ENCODE assay signal across 12 cellular contexts in the genomic region with DNA sequence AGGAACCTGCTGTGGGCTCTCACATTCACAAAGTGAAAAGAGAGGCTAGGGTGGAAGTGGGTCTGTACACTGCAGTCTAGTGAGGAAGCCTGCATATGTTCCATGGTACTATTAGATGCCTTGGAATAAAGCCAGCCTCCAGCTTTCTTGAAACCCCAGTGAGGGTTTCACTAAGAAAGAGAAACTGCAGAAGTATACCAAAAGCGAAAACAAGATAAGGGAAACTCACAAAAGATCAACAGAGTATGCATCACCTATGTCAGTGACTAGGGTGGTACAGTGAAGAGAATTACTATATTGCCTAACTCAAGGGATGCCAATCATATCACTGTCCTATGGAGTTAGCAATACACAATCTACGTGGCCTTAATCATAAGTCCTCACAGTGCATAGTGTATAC.
A peak's percentile ranks its signal among the peaks of the same experiment; 100 is the strongest.
DNase-seq lines count a peak whose midpoint lies in the region; ATAC-seq and TF ChIP-seq lines count a peak whose summit lies in the region.
"Had no signal": no experiment of that assay in that cellular context is flagged by ENCODE, and none has a peak within 500 bp of the region (broad histone marks: within the 10 kb centered on the region; RNA-seq: fewer than 3 reads in every experiment).

No MANE protein-coding gene starts in this region.

- DNase-seq in astrocyte of the spinal cord (ENCODE audit: low read depth, low spot score), result peak; percentile 9
- no peak for DNase-seq in NCI-H1092 treated with DMSO at 0.1 percent for 48 hours (lab: John Stamatoyannopoulos, UW)
- no peak for DNase-seq in 8988T
- no peak for DNase-seq in middle frontal gyrus (ENCODE audit: extremely low spot score, low spot score)
- no peak for DNase-seq in posterior cingulate gyrus
- DNase-seq: activated gamma-delta T cell treated with Interleukin-2 at 50 U/mL for 16 hours; left ventricle myocardium inferior; right lobe of liver; stimulated activated naive B cell treated with anti-CD40 and anti-IgM and Interleukin-4, amounts not matched to agents 10 μg/mL and 1 μg/mL and 100 μg/mL, for 72 hours had no signal

- ATAC-seq in GM18858 (IDR thresholded peaks at IDR 0.05; ENCODE audit: unreplicated experiment), result peak; percentile 99
- ATAC-seq in GM21367 (IDR thresholded peaks at IDR 0.05; ENCODE audit: unreplicated experiment), result peak; percentile 95
- peak; percentile 93 for ATAC-seq in HG03097 (IDR thresholded peaks at IDR 0.05; ENCODE audit: low FRiP score, unreplicated experiment)
- ATAC-seq: right lobe of liver; stimulated activated naive B cell treated with anti-CD40 and anti-IgM and Interleukin-4, amounts not matched to agents 10 μg/mL and 1 μg/mL and 100 μg/mL, for 72 hours had no signal

- intact Hi-C loops in posterior cingulate gyrus (cut with DNase I), result no loop called here

- TF ChIP-seq CTCF in astrocyte of the spinal cord (IDR thresholded peaks at IDR 0.05; ENCODE audit: low read depth, low read length), result no peak

- no peak overlapping the region for H3K4me3 ChIP-seq in astrocyte of the spinal cord (ENCODE audit: low read depth, low read length)
- H3K4me3 ChIP-seq: left ventricle myocardium inferior, right lobe of liver had no signal

- in situ Hi-C loops in astrocyte of the spinal cord (cut with HindIII; ENCODE audit: low sequenced_read_pairs), result no loop called here
